8 cellular contexts compared by ENCODE assay signal in the genomic region with DNA sequence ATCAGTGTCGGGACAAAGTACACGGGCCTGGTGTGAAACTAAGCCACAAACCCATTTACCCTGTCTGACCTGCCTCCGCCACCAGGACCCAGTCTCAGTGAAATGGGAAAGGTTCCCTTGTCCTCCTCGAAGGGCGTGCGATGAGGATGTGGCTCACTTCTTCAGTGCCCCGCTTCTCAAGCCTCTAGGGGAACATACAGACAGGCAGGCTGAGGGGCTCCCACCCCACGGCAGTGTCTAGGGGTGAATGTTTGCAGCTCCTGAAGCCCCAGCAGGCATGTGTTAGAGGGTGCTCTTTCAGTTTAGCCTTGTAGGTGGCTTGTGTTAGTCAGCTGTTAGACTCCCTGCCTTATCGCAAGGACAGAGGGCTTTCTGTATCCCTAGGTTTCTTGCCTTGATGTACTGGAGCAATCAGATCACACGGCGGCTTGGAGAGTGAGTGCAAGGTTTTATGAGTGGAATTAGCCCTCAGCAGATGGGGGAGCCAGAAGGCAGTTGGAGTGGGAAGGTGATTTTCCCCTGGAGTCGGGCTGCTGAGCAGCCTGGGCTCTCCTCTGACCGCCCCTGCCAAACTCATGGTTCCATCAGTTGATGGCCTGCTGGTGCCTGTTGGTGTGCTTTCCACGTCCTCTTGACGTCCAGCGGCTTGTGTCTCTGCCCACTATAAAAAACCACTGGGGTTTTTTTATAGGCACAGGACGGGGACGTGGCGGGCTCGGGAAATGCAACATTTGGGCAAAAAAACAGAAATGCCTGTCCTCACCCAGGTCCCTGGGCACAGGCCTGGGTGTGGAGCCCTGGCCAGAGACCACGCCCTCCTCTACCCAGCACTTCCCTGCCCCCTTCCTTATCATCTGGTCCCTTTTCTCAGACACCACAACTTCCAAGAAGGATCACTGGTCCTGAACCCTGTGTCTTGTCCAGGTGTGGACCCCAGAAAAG. TPM values are rescaled to one million over a fixed set of nuclear protein-coding genes. Genes with fewer than 3 reads are reported as not detected.
DNase-seq lines count a peak whose midpoint lies in the region; ATAC-seq and TF ChIP-seq lines count a peak whose summit lies in the region.

No MANE protein-coding gene starts in this region.

- peaks cover 17% of the 10 kb centered on the region for H3K4me1 Mint-ChIP-seq in CD4-positive, alpha-beta T cell (ENCODE audit: low read depth)

- ATAC-seq in CD4-positive, alpha-beta T cell (ENCODE audit: poor library complexity): peak; percentile 54
- peak; percentile 11 for ATAC-seq in GM19455 (IDR thresholded peaks at IDR 0.05; ENCODE audit: unreplicated experiment)
- no peak for ATAC-seq in GM18861 (IDR thresholded peaks at IDR 0.05; ENCODE audit: unreplicated experiment)

- H3K4me1 ChIP-seq in adipocyte (ENCODE audit: control insufficient read depth, insufficient read depth, low read length): peaks cover 16% of the 10 kb centered on the region
- peaks cover 13% of the 10 kb centered on the region for H3K4me1 ChIP-seq in testis

- peak overlapping the region; percentile 46 for H3K27ac ChIP-seq in CD4-positive, alpha-beta T cell (ENCODE audit: low read depth, low read length)
- H3K27ac ChIP-seq in layer of hippocampus (ENCODE audit: low read depth, low read length) (peak overlapping the region; percentile 62), testis (no peak overlapping the region)

- DNase-seq in CD4-positive, alpha-beta T cell: no peak
- DNase-seq in NOMO-1 treated with DMSO at 0.1 percent for 48 hours (lab: John Stamatoyannopoulos, UW; ENCODE audit: unreplicated experiment) (peak; percentile 49), adipocyte (ENCODE audit: low read depth) (peak; percentile 28), testis (no peak), cortex of kidney (lab: John Stamatoyannopoulos, UW) (no peak)

- peak overlapping the region; percentile 95 for H3K4me3 Mint-ChIP-seq in CD4-positive, alpha-beta T cell

- no peaks in the 10 kb centered on the region for H3K9me3 ChIP-seq in CD4-positive, alpha-beta T cell (ENCODE audit: control insufficient read depth, low read length)
- H3K9me3 ChIP-seq in adipocyte (ENCODE audit: control insufficient read depth, low read length) (no peaks in the 10 kb centered on the region), testis (no peaks in the 10 kb centered on the region)

- peak overlapping the region; percentile 92 for H3K9ac ChIP-seq in adipocyte (ENCODE audit: low read length)

- CTCF ChIA-PET in CD4-positive, alpha-beta T cell (lab: Charles Lee): interaction anchor here (1.5 to 2.2 kb wide), 2 partner anchors 11 to 105 kb away, joined by 3 to 7 read pairs; no protein-coding TSS in a partner anchor

- peaks cover 32% of the 10 kb centered on the region for H3K36me3 Mint-ChIP-seq in CD4-positive, alpha-beta T cell (ENCODE audit: low read depth)

- no peaks in the 10 kb centered on the region for H3K27me3 Mint-ChIP-seq in CD4-positive, alpha-beta T cell

- H3K27me3 ChIP-seq in CD4-positive, alpha-beta T cell (ENCODE audit: control insufficient read depth, insufficient read depth, low read length): no peaks in the 10 kb centered on the region
- H3K27me3 ChIP-seq in adipocyte (replicated peaks; ENCODE audit: control insufficient read depth, insufficient read depth, low read length) (no peaks in the 10 kb centered on the region), layer of hippocampus (ENCODE audit: control insufficient read depth, insufficient read depth, low read length) (no peaks in the 10 kb centered on the region), testis (no peaks in the 10 kb centered on the region)

- POLR2A ChIA-PET in CD4-positive, alpha-beta T cell (lab: Charles Lee): interaction anchor here (1.1 to 2.5 kb wide), 5 partner anchors 10 to 302 kb away, joined by 3 to 12 read pairs (median 7); a partner anchor contains a TSS

- TF ChIP-seq CTCF in CD4-positive, alpha-beta T cell (IDR thresholded peaks at IDR 0.05): no peak
- no peak for TF ChIP-seq CTCF in testis (IDR thresholded peaks at IDR 0.05)

- intact Hi-C loops in CD4-positive, alpha-beta T cell (cut with DNase I, micrococcal nuclease): loop anchor here in 1 of 2 experiments (5.0 to 10.0 kb wide), 2 partner anchors 159 to 738 kb away; a partner anchor contains a TSS
- intact Hi-C loops in testis (cut with DNase I; ENCODE audit: low total_unique reads): no loop called here

- 23 to 27% methylated on average over 16 to 21 of the region's 21 CpGs for WGBS in testis, 2 donors

- H3K27ac Mint-ChIP-seq in CD4-positive, alpha-beta T cell: peak overlapping the region; percentile 88

- TF ChIP-seq POLR2A in testis (IDR thresholded peaks at IDR 0.05): no peak

- H3K36me3 ChIP-seq in adipocyte (ENCODE audit: control insufficient read depth, insufficient read depth, low read length, severe bottlenecking) (peaks cover 15% of the 10 kb centered on the region), testis (ENCODE audit: low read depth, missing control alignments) (no peaks in the 10 kb centered on the region)

- H3K4me3 ChIP-seq in adipocyte (ENCODE audit: low read length) (peak overlapping the region; percentile 94), testis (peak overlapping the region; percentile 87 to 92)

- H3K9me3 Mint-ChIP-seq in CD4-positive, alpha-beta T cell: no peaks in the 10 kb centered on the region

RNA-seq across cellular contexts. Expression of a gene that starts 0.8 kb away (rescaled TPM):
- total RNA-seq in CD4-positive, alpha-beta T cell: 10 to 100 TPM; 12.8 to 13.0 TPM
- total RNA-seq in testis: 10 to 100 TPM; 27.5 to 39.4 TPM
- 68.0 TPM for polyA plus RNA-seq in testis (ENCODE audit: insufficient read depth, low read depth, low replicate concordance)

RNA-seq across cellular contexts. Expression of a gene that starts 0.8 kb away (rescaled TPM):
- 1 to 10 TPM; 3.6 to 3.7 TPM for total RNA-seq in CD4-positive, alpha-beta T cell
- 10 to 100 TPM; 18.1 to 20.5 TPM for total RNA-seq in testis
- 31.2 TPM for polyA plus RNA-seq in testis (ENCODE audit: insufficient read depth, low read depth, low replicate concordance)

RNA-seq across cellular contexts. Expression of a gene that starts 10.1 kb away (rescaled TPM):
- 100 to 1,000 TPM; 157 to 160 TPM for total RNA-seq in CD4-positive, alpha-beta T cell
- total RNA-seq in testis: 100 to 1,000 TPM in 1 of 2 donors, 10 to 100 TPM in 1; 94.6 to 149 TPM
- polyA plus RNA-seq in testis (ENCODE audit: insufficient read depth, low read depth, low replicate concordance): 63.1 TPM

Comparison
In these comparisons a context has a peak if more than half of its experiments do, and no peak if none do; other contexts are left out.
1. DNase-seq: peak in NOMO-1 treated with DMSO at 0.1 percent for 48 hours (single experiment) and adipocyte (single experiment); none in CD4-positive, alpha-beta T cell (0 of 10), testis (single experiment) and cortex of kidney (single experiment).
2. H3K27ac ChIP-seq: peak in CD4-positive, alpha-beta T cell (single experiment) and layer of hippocampus (single experiment); none in testis (0 of 2).
3. RNA of a gene that starts 0.8 kb away (total RNA-seq): 18.1 to 20.5 TPM in testis; 3.6 to 3.7 TPM in CD4-positive, alpha-beta T cell; every median in the first group is over 4 times any median in the second.